ENCODE assay signal across 16 cellular contexts in the genomic region with DNA sequence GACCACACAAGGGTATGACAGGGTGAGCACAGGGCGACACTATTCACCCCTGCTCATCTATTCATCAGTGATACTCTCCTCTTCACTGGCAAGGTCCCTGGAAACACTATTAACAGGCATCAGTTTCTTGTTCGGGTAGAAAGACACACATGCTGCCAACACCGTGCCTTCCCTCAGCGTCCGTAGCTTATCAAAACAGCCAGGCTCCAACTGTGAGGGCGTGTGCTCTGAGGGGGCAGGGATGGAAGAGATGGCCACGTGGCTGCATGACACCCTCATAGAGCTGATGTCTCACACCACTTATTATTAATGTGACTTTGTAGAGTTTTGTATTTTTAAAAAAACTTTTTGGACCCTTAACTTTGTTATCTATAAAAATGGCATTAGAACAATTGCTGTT.
"Had no signal": no experiment of that assay in that cellular context is flagged by ENCODE, and none has a peak within 500 bp of the region (broad histone marks: within the 10 kb centered on the region; RNA-seq: fewer than 3 reads in every experiment).

No MANE protein-coding gene starts in this region.

- H3K9me3 Mint-ChIP-seq: activated naive CD8-positive, alpha-beta T cell treated with anti-CD3 and anti-CD28 coated beads, Interleukin-2, amount 50 U/mL, for 24 hours; neural crest cell; T-helper 2 cell treated with Interferon-gamma antibody and Interleukin-4, amounts not matched to agents 5 μg/mL and 100 μg/mL, for 36 hours had no signal

- DNase-seq: activated CD4-positive, CD25-positive, alpha-beta regulatory T cell treated with anti-CD3 and anti-CD28 coated beads, Interleukin-2, amount 50 U/mL, for 72 hours; activated naive CD4-positive, alpha-beta T cell treated with Interleukin-2 at 50 U/mL for 16 hours; activated naive CD8-positive, alpha-beta T cell treated with anti-CD3 and anti-CD28 coated beads, Interleukin-2, amount 50 U/mL, for 24 hours; foreskin fibroblast; glutamatergic neuron; midbrain; ovary; stimulated activated CD4-positive, alpha-beta T cell treated with anti-CD3 and anti-CD28 coated beads, Interleukin-12 subunit alpha, Interleukin-12 subunit beta, amount 100 ng/mL, for 4 hours; stimulated activated CD4-positive, alpha-beta T cell treated with anti-CD3 and anti-CD28 coated beads, Interleukin-2, amount 100 ng/mL, for 24 hours; SW 1271 had no signal

- H3K36me3 ChIP-seq: cardiac muscle cell, ovary, tibial nerve had no signal

- H3K4me1 Mint-ChIP-seq: activated naive CD8-positive, alpha-beta T cell treated with anti-CD3 and anti-CD28 coated beads, Interleukin-2, amount 50 U/mL, for 24 hours; neural crest cell had no signal

- H3K27ac ChIP-seq: cardiac muscle cell, ovary, tibial nerve had no signal

- H3K27me3 ChIP-seq: cardiac muscle cell, ovary, tibial nerve had no signal

- FAIRE-seq: colon, endometrium had no signal

- H3K4me1 ChIP-seq: tibial nerve had no signal

- H3K4me3 ChIP-seq: cardiac muscle cell, ovary, tibial nerve had no signal

- H3K4me3 Mint-ChIP-seq: activated naive CD8-positive, alpha-beta T cell treated with anti-CD3 and anti-CD28 coated beads, Interleukin-2, amount 50 U/mL, for 24 hours; neural crest cell; T-helper 2 cell treated with Interferon-gamma antibody and Interleukin-4, amounts not matched to agents 5 μg/mL and 100 μg/mL, for 36 hours had no signal

- H3K27ac Mint-ChIP-seq: activated naive CD8-positive, alpha-beta T cell treated with anti-CD3 and anti-CD28 coated beads, Interleukin-2, amount 50 U/mL, for 24 hours; T-helper 2 cell treated with Interferon-gamma antibody and Interleukin-4, amounts not matched to agents 5 μg/mL and 100 μg/mL, for 36 hours had no signal
